26 cellular contexts compared by ENCODE assay signal in the genomic region with DNA sequence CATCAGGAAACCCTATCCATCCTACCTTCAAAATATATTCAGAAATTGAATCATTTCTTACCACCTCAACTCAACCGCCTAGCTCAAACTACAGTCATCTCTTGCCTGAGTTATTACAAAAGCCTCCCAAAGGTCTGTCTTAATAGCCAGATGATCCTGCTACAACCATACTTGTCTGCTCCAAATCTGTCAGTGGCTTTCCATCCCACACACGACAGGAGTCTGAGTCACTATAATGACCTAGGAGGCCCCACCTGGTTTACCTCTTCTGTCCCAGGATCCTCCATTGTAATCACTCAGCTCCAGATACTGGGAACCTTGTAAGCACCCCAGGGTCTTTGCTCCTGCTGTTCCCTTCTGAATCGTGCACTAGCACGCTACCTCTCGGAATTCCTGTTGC. TPM values are rescaled to one million over a fixed set of nuclear protein-coding genes. Genes with fewer than 3 reads are reported as not detected.
DNase-seq lines count a peak whose midpoint lies in the region; ATAC-seq, FAIRE-seq and TF ChIP-seq lines count a peak whose summit lies in the region.
"Had no signal": no experiment of that assay in that cellular context is flagged by ENCODE, and none has a peak within 500 bp of the region (broad histone marks: within the 10 kb centered on the region; RNA-seq: fewer than 3 reads in every experiment).

No MANE protein-coding gene starts in this region.

- peaks cover 40% of the 10 kb centered on the region for H3K36me3 Mint-ChIP-seq in activated CD4-positive, alpha-beta memory T cell treated with anti-CD3 and anti-CD28 coated beads for 36 hours
- peaks cover 28% of the 10 kb centered on the region for H3K36me3 Mint-ChIP-seq in activated CD4-positive, alpha-beta memory T cell treated with anti-CD3 and anti-CD28 coated beads, Interleukin-2, amount 10 ng/mL, durations not matched to agents 7 days and 5 days (ENCODE audit: low read depth)
- H3K36me3 Mint-ChIP-seq in natural killer cell treated with Interleukin-12 subunit alpha and Interleukin-12 subunit beta and Interleukin-15 and Interleukin-18, amount 100 ng/mL, for 72 hours: peaks cover 42% of the 10 kb centered on the region
- no peaks in the 10 kb centered on the region for H3K36me3 Mint-ChIP-seq in natural killer cell
- H3K36me3 Mint-ChIP-seq in activated T-cell treated with anti-CD3 and anti-CD28 coated beads, Interleukin-2, amount 50 U/mL, for 72 hours (ENCODE audit: insufficient read depth in 2 of 2): peaks cover 28 to 41% of the 10 kb centered on the region in 2 donors

- peak overlapping the region; percentile 10 for H3K27ac Mint-ChIP-seq in activated CD4-positive, alpha-beta memory T cell treated with anti-CD3 and anti-CD28 coated beads for 36 hours
- H3K27ac Mint-ChIP-seq in activated CD4-positive, alpha-beta memory T cell treated with anti-CD3 and anti-CD28 coated beads, Interleukin-2, amount 10 ng/mL, durations not matched to agents 7 days and 5 days: no peak overlapping the region
- peak overlapping the region; percentile 87 to 95 for H3K27ac Mint-ChIP-seq in natural killer cell treated with Interleukin-12 subunit alpha and Interleukin-12 subunit beta and Interleukin-15 and Interleukin-18, amount 100 ng/mL, for 72 hours
- H3K27ac Mint-ChIP-seq in natural killer cell: no peak overlapping the region
- H3K27ac Mint-ChIP-seq in activated T-cell treated with anti-CD3 and anti-CD28 coated beads, Interleukin-2, amount 50 U/mL, for 72 hours: peak overlapping the region; percentile 66
- H3K27ac Mint-ChIP-seq: HFFc6 had no signal

- peaks cover 21% of the 10 kb centered on the region for H3K9me3 Mint-ChIP-seq in activated CD4-positive, alpha-beta memory T cell treated with anti-CD3 and anti-CD28 coated beads for 36 hours
- H3K9me3 Mint-ChIP-seq in activated CD4-positive, alpha-beta memory T cell treated with anti-CD3 and anti-CD28 coated beads, Interleukin-2, amount 10 ng/mL, durations not matched to agents 7 days and 5 days: peaks cover 22% of the 10 kb centered on the region
- peaks cover 18% of the 10 kb centered on the region for H3K9me3 Mint-ChIP-seq in natural killer cell treated with Interleukin-12 subunit alpha and Interleukin-12 subunit beta and Interleukin-15 and Interleukin-18, amount 100 ng/mL, for 72 hours
- H3K9me3 Mint-ChIP-seq in natural killer cell: peaks cover 0 to 2% of the 10 kb centered on the region in 2 donors
- peaks cover 15 to 19% of the 10 kb centered on the region in 2 donors for H3K9me3 Mint-ChIP-seq in activated T-cell treated with anti-CD3 and anti-CD28 coated beads, Interleukin-2, amount 50 U/mL, for 72 hours

- DNase-seq in activated CD4-positive, alpha-beta memory T cell treated with anti-CD3 and anti-CD28 coated beads for 36 hours: peak; percentile 53
- no peak for DNase-seq in activated CD4-positive, alpha-beta memory T cell treated with anti-CD3 and anti-CD28 coated beads, Interleukin-2, amount 10 ng/mL, durations not matched to agents 7 days and 5 days
- DNase-seq in natural killer cell treated with Interleukin-12 subunit alpha and Interleukin-12 subunit beta and Interleukin-15 and Interleukin-18, amount 100 ng/mL, for 72 hours (ENCODE audit: low spot score): no peak
- DNase-seq in natural killer cell (no peak), bronchial epithelial cell (ENCODE audit: low read depth) (peak; percentile 28)
- peak; percentile 33 to 48 for DNase-seq in activated T-cell treated with anti-CD3 and anti-CD28 coated beads, Interleukin-2, amount 50 U/mL, for 72 hours
- DNase-seq: Calu3; CD8-positive, alpha-beta memory T cell; DMS153; H7; HFFc6; Kasumi-1; NCI-H1694; NCI-H2081; NCI-H2171; NCI-H345; NCI-H524; NCI-H774; NK-92 treated with Interleukin-12 subunit alpha and Interleukin-12 subunit beta, amount 100 ng/mL, for 24 hours had no signal

- CTCF ChIA-PET in activated CD4-positive, alpha-beta memory T cell treated with anti-CD3 and anti-CD28 coated beads for 36 hours (lab: Charles Lee): interaction anchor here (1.4 kb wide), 2 partner anchors 14 to 59 kb away, joined by 3 read pairs; no protein-coding TSS in a partner anchor
- CTCF ChIA-PET in activated CD4-positive, alpha-beta memory T cell treated with anti-CD3 and anti-CD28 coated beads, Interleukin-2, amount 10 ng/mL, durations not matched to agents 7 days and 5 days (lab: Charles Lee): interaction anchor here (0.5 kb wide), 1 partner anchor 37 kb away, joined by 3 read pairs; no protein-coding TSS in a partner anchor

- intact Hi-C loops in activated CD4-positive, alpha-beta memory T cell treated with anti-CD3 and anti-CD28 coated beads for 36 hours (cut with micrococcal nuclease): loop anchor here (1.0 to 5.0 kb wide), 2 partner anchors 11 to 38 kb away; no protein-coding TSS in a partner anchor
- intact Hi-C loops in natural killer cell (cut with micrococcal nuclease): no loop called here

- H3K4me1 Mint-ChIP-seq in activated CD4-positive, alpha-beta memory T cell treated with anti-CD3 and anti-CD28 coated beads for 36 hours (ENCODE audit: low read depth): peaks cover 44% of the 10 kb centered on the region
- H3K4me1 Mint-ChIP-seq in activated CD4-positive, alpha-beta memory T cell treated with anti-CD3 and anti-CD28 coated beads, Interleukin-2, amount 10 ng/mL, durations not matched to agents 7 days and 5 days: peaks cover 26% of the 10 kb centered on the region
- H3K4me1 Mint-ChIP-seq in natural killer cell treated with Interleukin-12 subunit alpha and Interleukin-12 subunit beta and Interleukin-15 and Interleukin-18, amount 100 ng/mL, for 72 hours (ENCODE audit: low read depth in 2 of 2): peaks cover 49 to 57% of the 10 kb centered on the region in 2 donors
- H3K4me1 Mint-ChIP-seq in natural killer cell: peaks cover 28 to 37% of the 10 kb centered on the region in 2 donors
- H3K4me1 Mint-ChIP-seq in activated T-cell treated with anti-CD3 and anti-CD28 coated beads, Interleukin-2, amount 50 U/mL, for 72 hours (ENCODE audit: low read depth): peaks cover 58% of the 10 kb centered on the region

- H3K27me3 ChIP-seq in bronchial epithelial cell (ENCODE audit: control insufficient read depth, insufficient read depth, low read length): no peaks in the 10 kb centered on the region

- H3K27me3 Mint-ChIP-seq in activated CD4-positive, alpha-beta memory T cell treated with anti-CD3 and anti-CD28 coated beads for 36 hours: no peaks in the 10 kb centered on the region
- H3K27me3 Mint-ChIP-seq in activated CD4-positive, alpha-beta memory T cell treated with anti-CD3 and anti-CD28 coated beads, Interleukin-2, amount 10 ng/mL, durations not matched to agents 7 days and 5 days: no peaks in the 10 kb centered on the region
- H3K27me3 Mint-ChIP-seq in natural killer cell treated with Interleukin-12 subunit alpha and Interleukin-12 subunit beta and Interleukin-15 and Interleukin-18, amount 100 ng/mL, for 72 hours: no peaks in the 10 kb centered on the region
- no peaks in the 10 kb centered on the region for H3K27me3 Mint-ChIP-seq in natural killer cell (ENCODE audit: low read depth in 2 of 2)
- peaks cover 5% of the 10 kb centered on the region for H3K27me3 Mint-ChIP-seq in activated T-cell treated with anti-CD3 and anti-CD28 coated beads, Interleukin-2, amount 50 U/mL, for 72 hours (ENCODE audit: low read depth)
- H3K27me3 Mint-ChIP-seq: CD8-positive, alpha-beta memory T cell had no signal

- no peaks in the 10 kb centered on the region for H3K36me3 ChIP-seq in bronchial epithelial cell (ENCODE audit: control insufficient read depth, insufficient read depth, low read length)

- H3K4me3 ChIP-seq in bronchial epithelial cell (ENCODE audit: low read depth, low read length): no peak overlapping the region

- H3K4me3 Mint-ChIP-seq in activated CD4-positive, alpha-beta memory T cell treated with anti-CD3 and anti-CD28 coated beads for 36 hours: no peak overlapping the region
- no peak overlapping the region for H3K4me3 Mint-ChIP-seq in activated CD4-positive, alpha-beta memory T cell treated with anti-CD3 and anti-CD28 coated beads, Interleukin-2, amount 10 ng/mL, durations not matched to agents 7 days and 5 days
- H3K4me3 Mint-ChIP-seq in natural killer cell treated with Interleukin-12 subunit alpha and Interleukin-12 subunit beta and Interleukin-15 and Interleukin-18, amount 100 ng/mL, for 72 hours: peak overlapping the region; percentile 22
- H3K4me3 Mint-ChIP-seq in natural killer cell: no peak overlapping the region
- H3K4me3 Mint-ChIP-seq in activated T-cell treated with anti-CD3 and anti-CD28 coated beads, Interleukin-2, amount 50 U/mL, for 72 hours: peak overlapping the region in 1 of 2 donors; percentile 11
- H3K4me3 Mint-ChIP-seq: CD8-positive, alpha-beta memory T cell; HFFc6 had no signal

- ATAC-seq in natural killer cell treated with Interleukin-12 subunit alpha and Interleukin-12 subunit beta and Interleukin-15 and Interleukin-18, amount 100 ng/mL, for 72 hours: peak in 1 of 2 donors; percentile 8
- ATAC-seq in natural killer cell: no peak
- ATAC-seq in activated T-cell treated with anti-CD3 and anti-CD28 coated beads, Interleukin-2, amount 50 U/mL, for 72 hours (replicated peaks in 1 of 2): peak; percentile 43 to 60
- no peak for ATAC-seq in HG03097 (IDR thresholded peaks at IDR 0.05; ENCODE audit: low FRiP score, unreplicated experiment)
- ATAC-seq in HG02763 (IDR thresholded peaks at IDR 0.05; ENCODE audit: unreplicated experiment): no peak
- ATAC-seq: Panc1 had no signal

- no peak for TF ChIP-seq CTCF in natural killer cell (IDR thresholded peaks at IDR 0.05)
- no peak for TF ChIP-seq CTCF in bronchial epithelial cell (IDR thresholded peaks at IDR 0.05; ENCODE audit: insufficient read depth, low read length, severe bottlenecking)

- POLR2A ChIA-PET in activated CD4-positive, alpha-beta memory T cell treated with anti-CD3 and anti-CD28 coated beads for 36 hours (lab: Charles Lee): interaction anchor here (1.1 to 3.4 kb wide), 2 partner anchors 62 to 69 kb away, joined by 4 to 12 read pairs; no protein-coding TSS in a partner anchor
- POLR2A ChIA-PET in activated CD4-positive, alpha-beta memory T cell treated with anti-CD3 and anti-CD28 coated beads, Interleukin-2, amount 10 ng/mL, durations not matched to agents 7 days and 5 days (lab: Charles Lee): no interaction called here

- FAIRE-seq in bronchial epithelial cell (lab: Jason Lieb, UNC): no peak
- FAIRE-seq: A204.1, GM12891 had no signal

RNA-seq across cellular contexts. Expression of a gene that starts 37.1 kb away (rescaled TPM):
- total RNA-seq in activated CD4-positive, alpha-beta memory T cell treated with anti-CD3 and anti-CD28 coated beads for 36 hours: 10 to 100 TPM; 86.9 to 90.7 TPM
- total RNA-seq in activated CD4-positive, alpha-beta memory T cell treated with anti-CD3 and anti-CD28 coated beads, Interleukin-2, amount 10 ng/mL, durations not matched to agents 7 days and 5 days: 10 to 100 TPM; 75.5 to 76.0 TPM
- total RNA-seq in natural killer cell treated with Interleukin-12 subunit alpha and Interleukin-12 subunit beta and Interleukin-15 and Interleukin-18, amount 100 ng/mL, for 72 hours: 100 to 1,000 TPM; 265 to 317 TPM
- 10 to 100 TPM; 18.2 to 51.2 (median 24.8) TPM for total RNA-seq in natural killer cell
- 100 to 1,000 TPM; 128 to 136 TPM for total RNA-seq in activated T-cell treated with anti-CD3 and anti-CD28 coated beads, Interleukin-2, amount 50 U/mL, for 72 hours
- 0.51 and 0.53 TPM in 2 replicates for total RNA-seq in bronchial epithelial cell
- total RNA-seq: Calu3, G401, HFFc6, MCF 10A had no signal

Comparison
In these comparisons a context has a peak if more than half of its experiments do, and no peak if none do; other contexts are left out.
1. DNase-seq: peak in activated CD4-positive, alpha-beta memory T cell treated with anti-CD3 and anti-CD28 coated beads for 36 hours (single experiment), activated T-cell treated with anti-CD3 and anti-CD28 coated beads, Interleukin-2, amount 50 U/mL, for 72 hours (2 of 2) and bronchial epithelial cell (single experiment); none in activated CD4-positive, alpha-beta memory T cell treated with anti-CD3 and anti-CD28 coated beads, Interleukin-2, amount 10 ng/mL, durations not matched to agents 7 days and 5 days (single experiment), natural killer cell treated with Interleukin-12 subunit alpha and Interleukin-12 subunit beta and Interleukin-15 and Interleukin-18, amount 100 ng/mL, for 72 hours (single experiment) and natural killer cell (single experiment).
2. H3K27ac Mint-ChIP-seq: peak in activated CD4-positive, alpha-beta memory T cell treated with anti-CD3 and anti-CD28 coated beads for 36 hours (single experiment), natural killer cell treated with Interleukin-12 subunit alpha and Interleukin-12 subunit beta and Interleukin-15 and Interleukin-18, amount 100 ng/mL, for 72 hours (2 of 2) and activated T-cell treated with anti-CD3 and anti-CD28 coated beads, Interleukin-2, amount 50 U/mL, for 72 hours (single experiment); none in activated CD4-positive, alpha-beta memory T cell treated with anti-CD3 and anti-CD28 coated beads, Interleukin-2, amount 10 ng/mL, durations not matched to agents 7 days and 5 days (single experiment) and natural killer cell (0 of 2).
3. ATAC-seq: peak in activated T-cell treated with anti-CD3 and anti-CD28 coated beads, Interleukin-2, amount 50 U/mL, for 72 hours (2 of 2); none in natural killer cell (0 of 3), HG03097 (single experiment) and HG02763 (single experiment).
4. RNA of a gene that starts 37.1 kb away (total RNA-seq): 265 to 317 TPM in natural killer cell treated with Interleukin-12 subunit alpha and Interleukin-12 subunit beta and Interleukin-15 and Interleukin-18, amount 100 ng/mL, for 72 hours, 128 to 136 TPM in activated T-cell treated with anti-CD3 and anti-CD28 coated beads, Interleukin-2, amount 50 U/mL, for 72 hours, 86.9 to 90.7 TPM in activated CD4-positive, alpha-beta memory T cell treated with anti-CD3 and anti-CD28 coated beads for 36 hours, 75.5 to 76.0 TPM in activated CD4-positive, alpha-beta memory T cell treated with anti-CD3 and anti-CD28 coated beads, Interleukin-2, amount 10 ng/mL, durations not matched to agents 7 days and 5 days and 18.2 to 51.2 TPM in natural killer cell; 0.51 to 0.53 TPM in bronchial epithelial cell; every median in the first group is over 10 times any median in the second.